Comparison of ENCODE assay signal across 16 cellular contexts in the genomic region with DNA sequence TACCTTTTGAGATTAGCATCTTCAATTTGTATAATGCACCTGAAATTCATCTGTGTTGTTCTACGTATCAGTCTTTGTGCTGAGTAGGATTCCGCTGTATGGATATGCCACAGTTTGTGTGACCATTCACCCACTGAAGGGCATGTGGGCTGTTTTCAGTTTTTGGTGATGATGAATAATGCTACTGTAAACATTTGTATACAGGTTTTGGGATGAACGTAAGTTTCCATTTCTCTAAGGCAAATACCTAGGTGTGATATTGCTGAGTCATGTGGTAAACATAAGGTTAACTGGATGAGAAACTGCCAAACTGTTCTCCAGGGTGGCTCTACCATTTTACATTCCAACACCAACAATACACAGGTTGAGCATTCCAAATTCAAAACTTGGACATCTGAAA.
"Had no signal": no experiment of that assay in that cellular context is flagged by ENCODE, and none has a peak within 500 bp of the region (broad histone marks: within the 10 kb centered on the region; RNA-seq: fewer than 3 reads in every experiment).

No MANE protein-coding gene starts in this region.

- ATAC-seq: left lung had no signal

- H3K4me3 ChIP-seq: colonic mucosa, esophagus muscularis mucosa, left lung, suprapubic skin had no signal

- H3K9me3 ChIP-seq: colonic mucosa, esophagus muscularis mucosa, left lung, suprapubic skin had no signal

- DNase-seq: activated gamma-delta T cell; activated T-cell treated with anti-CD3 and anti-CD28 coated beads, Interleukin-2, amount 50 U/mL, for 24 hours; caudate nucleus; colonic mucosa; left lung; mammary epithelial cell; posterior cingulate gyrus; retina; stimulated activated CD4-positive, alpha-beta T cell treated with anti-CD3 and anti-CD28 coated beads, Interleukin-2, amount 100 ng/mL, for 48 hours; stimulated activated naive CD4-positive, alpha-beta T cell; WERI-Rb-1 had no signal

- H3K4me3 Mint-ChIP-seq: activated T-cell treated with anti-CD3 and anti-CD28 coated beads, Interleukin-2, amount 50 U/mL, for 24 hours; T-helper 1 cell treated with Interleukin-12 subunit alpha and Interleukin-12 subunit beta and Interleukin-4 antibody, amounts not matched to agents 30 μg/mL and 1 μg/mL, for 36 hours; type B pancreatic cell had no signal

- H3K27me3 Mint-ChIP-seq: type B pancreatic cell had no signal

- H3K27ac Mint-ChIP-seq: activated naive CD4-positive, alpha-beta T cell treated with anti-CD3 and anti-CD28 coated beads, Interleukin-2, amount 50 U/mL, for 72 hours; activated T-cell treated with anti-CD3 and anti-CD28 coated beads, Interleukin-2, amount 50 U/mL, for 24 hours; T-helper 1 cell treated with Interleukin-12 subunit alpha and Interleukin-12 subunit beta and Interleukin-4 antibody, amounts not matched to agents 30 μg/mL and 1 μg/mL, for 36 hours; type B pancreatic cell had no signal

- H3K4me1 ChIP-seq: colonic mucosa, left lung, suprapubic skin had no signal

- H3K27ac ChIP-seq: colonic mucosa, esophagus muscularis mucosa, left lung, suprapubic skin, WERI-Rb-1 had no signal

- H3K9me3 Mint-ChIP-seq: activated naive CD4-positive, alpha-beta T cell treated with anti-CD3 and anti-CD28 coated beads, Interleukin-2, amount 50 U/mL, for 72 hours; activated T-cell treated with anti-CD3 and anti-CD28 coated beads, Interleukin-2, amount 50 U/mL, for 24 hours; T-helper 1 cell treated with Interleukin-12 subunit alpha and Interleukin-12 subunit beta and Interleukin-4 antibody, amounts not matched to agents 30 μg/mL and 1 μg/mL, for 36 hours; type B pancreatic cell had no signal

- H3K36me3 ChIP-seq: colonic mucosa had no signal

- H3K36me3 Mint-ChIP-seq: activated naive CD4-positive, alpha-beta T cell treated with anti-CD3 and anti-CD28 coated beads, Interleukin-2, amount 50 U/mL, for 72 hours had no signal

- H3K27me3 ChIP-seq: colonic mucosa, esophagus muscularis mucosa, left lung, suprapubic skin had no signal
